ENCODE assay signal across 13 cellular contexts in genomic region chr1:40380817-40381216, GRCh38. TPM values are rescaled to one million over a fixed set of nuclear protein-coding genes. Genes with fewer than 3 reads are reported as not detected.
DNase-seq lines count a peak whose midpoint lies in the region; ATAC-seq, FAIRE-seq and TF ChIP-seq lines count a peak whose summit lies in the region.
"Had no signal": no experiment of that assay in that cellular context is flagged by ENCODE, and none has a peak within 500 bp of the region (broad histone marks: within the 10 kb centered on the region; RNA-seq: fewer than 3 reads in every experiment).

No MANE protein-coding gene starts in this region.

- no peak for TF ChIP-seq CTCF in A673 (conservative IDR thresholded peaks at IDR 0.05; ENCODE audit: low read depth, low read length)
- no peak for TF ChIP-seq CTCF in activated CD8-positive, alpha-beta T cell treated with anti-CD3 and anti-CD28 coated beads for 36 hours (IDR thresholded peaks at IDR 0.05)
- TF ChIP-seq CTCF in natural killer cell (IDR thresholded peaks at IDR 0.05): no peak
- no peak for TF ChIP-seq CTCF in endodermal cell (conservative IDR thresholded peaks at IDR 0.05)

- WGBS in endodermal cell (ENCODE audit: insufficient coverage in 1 of 2, insufficient read length in 1 of 2), 2 experiments: 97 to 100% methylated on average over 3 of the region's 4 CpGs

- H3K4me3 ChIP-seq in A673 (ENCODE audit: low read depth, low read length, poor library complexity, severe bottlenecking) (no peak overlapping the region), endodermal cell (ENCODE audit: low read length) (no peak overlapping the region)
- H3K4me3 ChIP-seq: coronary artery had no signal

- no TSS peak for BruUV-seq in A673 (replicated peaks; lab: Mats Ljungman, UMichigan)

- H3K36me3 Mint-ChIP-seq in activated CD8-positive, alpha-beta T cell treated with anti-CD3 and anti-CD28 coated beads for 36 hours (ENCODE audit: low read depth): peaks cover 73% of the 10 kb centered on the region
- no peaks in the 10 kb centered on the region for H3K36me3 Mint-ChIP-seq in natural killer cell
- H3K36me3 Mint-ChIP-seq in endodermal cell (ENCODE audit: low read depth): peaks cover 8% of the 10 kb centered on the region

- H3K27me3 Mint-ChIP-seq in activated CD8-positive, alpha-beta T cell treated with anti-CD3 and anti-CD28 coated beads for 36 hours: no peaks in the 10 kb centered on the region
- H3K27me3 Mint-ChIP-seq in natural killer cell (ENCODE audit: low read depth in 2 of 2) (no peaks in the 10 kb centered on the region), endodermal cell (ENCODE audit: insufficient read depth) (no peaks in the 10 kb centered on the region)

- peak overlapping the region; percentile 99 for H3K27ac Mint-ChIP-seq in activated CD8-positive, alpha-beta T cell treated with anti-CD3 and anti-CD28 coated beads for 36 hours
- H3K27ac Mint-ChIP-seq in natural killer cell (peak overlapping the region; percentile 98 to 99), endodermal cell (no peak overlapping the region)

- CTCF ChIA-PET in A673 (lab: Charles Lee): no interaction called here
- CTCF ChIA-PET in activated CD8-positive, alpha-beta T cell treated with anti-CD3 and anti-CD28 coated beads for 36 hours (lab: Charles Lee): interaction anchor here (0.8 to 7.5 kb wide), 5 partner anchors 14 to 63 kb away, joined by 3 to 62 read pairs (median 5); no protein-coding TSS in a partner anchor

- H3K27ac ChIP-seq in A673 (ENCODE audit: low read depth, low read length, poor library complexity, severe bottlenecking): peak overlapping the region; percentile 93
- no peak overlapping the region for H3K27ac ChIP-seq in endodermal cell (ENCODE audit: low read depth, low read length)

- H3K4me1 ChIP-seq in A673 (ENCODE audit: insufficient read depth, low read length, poor library complexity, severe bottlenecking): peaks cover 80% of the 10 kb centered on the region
- peaks cover 13% of the 10 kb centered on the region for H3K4me1 ChIP-seq in endodermal cell (ENCODE audit: control insufficient read depth, insufficient read depth, low read length)

- FAIRE-seq in GM12891 (lab: Jason Lieb, UNC): peak; percentile 33

- peak overlapping the region; percentile 78 for H3K4me3 Mint-ChIP-seq in activated CD8-positive, alpha-beta T cell treated with anti-CD3 and anti-CD28 coated beads for 36 hours
- H3K4me3 Mint-ChIP-seq in natural killer cell (peak overlapping the region; percentile 70), endodermal cell (no peak overlapping the region)

- no peaks in the 10 kb centered on the region for H3K36me3 ChIP-seq in A673 (ENCODE audit: insufficient read depth, low read length, poor library complexity, severe bottlenecking)
- H3K36me3 ChIP-seq in endodermal cell (ENCODE audit: control insufficient read depth, insufficient read depth, low read length): peaks cover 9% of the 10 kb centered on the region

- intact Hi-C loops in A673 (cut with micrococcal nuclease; ENCODE audit: unreplicated experiment): no loop called here
- intact Hi-C loops in activated CD8-positive, alpha-beta T cell treated with anti-CD3 and anti-CD28 coated beads for 36 hours (cut with micrococcal nuclease): loop anchor here (2.0 kb wide), 1 partner anchor 14 kb away; no protein-coding TSS in a partner anchor
- intact Hi-C loops in natural killer cell (cut with micrococcal nuclease): no loop called here

- H3K9me3 ChIP-seq in A673 (ENCODE audit: low read depth, low read length, poor library complexity, severe bottlenecking) (no peaks in the 10 kb centered on the region), endodermal cell (ENCODE audit: control insufficient read depth, low read length) (no peaks in the 10 kb centered on the region)

- TF ChIP-seq POLR2A in GM12891 (IDR thresholded peaks at IDR 0.05; ENCODE audit: low read depth, low read length): no peak

- no peaks in the 10 kb centered on the region for H3K27me3 ChIP-seq in A673 (replicated peaks; ENCODE audit: insufficient read depth, low read depth, low read length, poor library complexity)
- no peaks in the 10 kb centered on the region for H3K27me3 ChIP-seq in endodermal cell (ENCODE audit: control insufficient read depth, insufficient read depth, low read length, poor library complexity, severe bottlenecking)

- H3K9ac ChIP-seq in endodermal cell (ENCODE audit: extremely low read depth, low read length, poor library complexity, severe bottlenecking): no peak overlapping the region

- H3K9me3 Mint-ChIP-seq in activated CD8-positive, alpha-beta T cell treated with anti-CD3 and anti-CD28 coated beads for 36 hours: no peaks in the 10 kb centered on the region
- no peaks in the 10 kb centered on the region for H3K9me3 Mint-ChIP-seq in natural killer cell
- no peaks in the 10 kb centered on the region for H3K9me3 Mint-ChIP-seq in endodermal cell

- H3K4me1 Mint-ChIP-seq in activated CD8-positive, alpha-beta T cell treated with anti-CD3 and anti-CD28 coated beads for 36 hours (ENCODE audit: low read depth): peaks cover 75% of the 10 kb centered on the region
- H3K4me1 Mint-ChIP-seq in natural killer cell: peaks cover 67 to 75% of the 10 kb centered on the region in 2 donors
- peaks cover 44% of the 10 kb centered on the region for H3K4me1 Mint-ChIP-seq in endodermal cell

- POLR2A ChIA-PET in A673 (lab: Charles Lee; ENCODE audit: low non-redundant PET): no interaction called here
- POLR2A ChIA-PET in activated CD8-positive, alpha-beta T cell treated with anti-CD3 and anti-CD28 coated beads for 36 hours (lab: Charles Lee): interaction anchor here (0.9 to 15.4 kb wide), 6 partner anchors 16 to 219 kb away, joined by 3 to 278 read pairs (median 4); partner anchors contain the start of gene ZFP69B

- ATAC-seq in activated CD8-positive, alpha-beta T cell treated with anti-CD3 and anti-CD28 coated beads for 36 hours: no peak
- ATAC-seq in natural killer cell: no peak
- ATAC-seq in HG02678 (IDR thresholded peaks at IDR 0.05; ENCODE audit: unreplicated experiment): no peak

- DNase-seq in A673 (ENCODE audit: low spot score) (no peak), GM12891 (ENCODE audit: insufficient read length, low spot score) (no peak), natural killer cell (no peak), mesenteric fat pad (ENCODE audit: low spot score) (no peak), endodermal cell (no peak), cortex of kidney (lab: John Stamatoyannopoulos, UW) (no peak)
- DNase-seq in activated CD8-positive, alpha-beta T cell treated with anti-CD3 and anti-CD28 coated beads for 36 hours: no peak
- DNase-seq: foreskin melanocyte, kidney glomerular epithelial cell, NCI-H1417 treated with DMSO at 0.1 percent for 48 hours, NCI-H82 had no signal

TF ChIP-seq in GM12891, 5 proteins besides CTCF, POLR2A, EP300 and RAD21:
- TF ChIP-seq POU2F2 (IDR thresholded peaks at IDR 0.05; ENCODE audit: low read depth, low read length) (no peak), PAX5 (IDR thresholded peaks at IDR 0.05; ENCODE audit: insufficient read depth, low read length, severe bottlenecking) (no peak), POLR2AphosphoS5 (IDR thresholded peaks at IDR 0.05; ENCODE audit: low read depth, low read length) (no peak), TAF1 (IDR thresholded peaks at IDR 0.05; ENCODE audit: low read depth, low read length) (no peak), SPI1 (IDR thresholded peaks at IDR 0.05; ENCODE audit: low read depth, low read length) (no peak)

RNA-seq across cellular contexts. Expression of gene SMAP2, which starts 7.3 kb away (rescaled TPM):
- total RNA-seq in A673 (2021) (52.0 and 58.5 TPM in 2 replicates), natural killer cell (100 to 1,000 TPM in 2 of 3 donors, 10 to 100 TPM in 1; 95.0 to 136 (median 127) TPM), mesenteric fat pad (69.7 TPM), endodermal cell (10 to 100 TPM; 21.9 to 22.3 TPM)
- polyA plus RNA-seq in GM12891 (2012; ENCODE audit: low read depth, missing spikeins): 122 TPM
- 100 to 1,000 TPM; 204 to 209 TPM for total RNA-seq in activated CD8-positive, alpha-beta T cell treated with anti-CD3 and anti-CD28 coated beads for 36 hours
- 18.0 TPM for polyA plus RNA-seq in endodermal cell (2013, experiment 1 of 2)
- polyA plus RNA-seq in endodermal cell (2013, experiment 2 of 2): 17.6 TPM
